Comparison of ENCODE assay signal across 10 cellular contexts in the genomic region with DNA sequence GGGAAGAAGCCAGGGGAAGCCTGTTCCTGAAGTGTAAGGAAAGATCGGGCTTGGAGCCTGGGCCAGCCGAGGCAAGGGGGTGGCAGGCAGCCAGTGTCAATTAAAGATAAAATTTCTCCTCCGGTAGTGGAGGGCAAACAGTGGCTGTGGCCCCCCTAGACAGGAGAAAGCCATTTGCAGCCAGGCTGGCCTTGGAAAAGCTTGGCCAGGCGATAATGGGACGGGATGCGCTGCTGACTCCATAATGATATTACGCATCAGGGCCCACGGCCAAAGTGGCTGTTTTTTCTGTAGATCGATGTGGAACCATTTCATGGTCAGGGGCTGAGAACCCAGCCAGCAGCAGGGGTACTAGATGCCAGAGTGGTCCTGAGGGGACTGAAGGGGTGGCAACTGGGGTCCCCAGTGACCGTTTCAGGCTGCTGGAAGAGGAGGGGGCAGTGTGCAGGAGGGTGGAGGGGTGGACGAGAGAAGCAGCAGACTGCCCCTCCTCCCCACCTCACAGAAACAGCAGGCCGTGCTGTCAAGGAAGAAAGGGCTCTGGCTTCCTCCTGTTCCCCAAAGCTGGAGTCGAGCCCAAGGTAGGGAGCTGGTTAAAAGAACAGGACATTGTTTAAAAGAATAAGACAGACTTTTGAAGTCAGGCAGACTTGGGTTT. TPM values are rescaled to one million over a fixed set of nuclear protein-coding genes. Genes with fewer than 3 reads are reported as not detected.
DNase-seq lines count a peak whose midpoint lies in the region; TF ChIP-seq lines count a peak whose summit lies in the region.
"Had no signal": no experiment of that assay in that cellular context is flagged by ENCODE, and none has a peak within 500 bp of the region (broad histone marks: within the 10 kb centered on the region; RNA-seq: fewer than 3 reads in every experiment).

No MANE protein-coding gene starts in this region.

- H3K27me3 ChIP-seq in esophagus squamous epithelium: no peaks in the 10 kb centered on the region

- peaks cover 0 to 33% (median 16%) of the 10 kb centered on the region in 3 donors for H3K4me1 ChIP-seq in esophagus squamous epithelium

- H3K9me3 ChIP-seq in esophagus squamous epithelium: no peaks in the 10 kb centered on the region

- H3K4me1 Mint-ChIP-seq in activated CD4-positive, alpha-beta T cell treated with anti-CD3 and anti-CD28 coated beads, Interleukin-2, amount 10 ng/mL, durations not matched to agents 24 days and 14 days: peaks cover 39% of the 10 kb centered on the region

- no peak for DNase-seq in activated CD4-positive, alpha-beta T cell treated with anti-CD3 and anti-CD28 coated beads, Interleukin-2, amount 10 ng/mL, durations not matched to agents 24 days and 14 days
- DNase-seq in activated CD4-positive, alpha-beta T cell treated with anti-CD3 and anti-CD28 coated beads for 48 hours: no peak
- peak; percentile 87 for DNase-seq in NCI-H446 treated with DMSO at 0.1 percent for 48 hours (lab: John Stamatoyannopoulos, UW)
- no peak for DNase-seq in esophagus squamous epithelium (lab: John Stamatoyannopoulos, UW)
- DNase-seq in retina: peak; percentile 70
- DNase-seq in CD1c-positive myeloid dendritic cell (ENCODE audit: extremely low spot score): no peak
- DNase-seq in NCI-H2081 treated with DMSO at 0.1 percent for 48 hours (lab: John Stamatoyannopoulos, UW): no peak
- DNase-seq in COR-L47 (lab: John Stamatoyannopoulos, UW): no peak
- DNase-seq: NCI-H345 had no signal

- no peaks in the 10 kb centered on the region for H3K9me3 Mint-ChIP-seq in activated CD4-positive, alpha-beta T cell treated with anti-CD3 and anti-CD28 coated beads, Interleukin-2, amount 10 ng/mL, durations not matched to agents 24 days and 14 days

- TF ChIP-seq CTCF in esophagus squamous epithelium (IDR thresholded peaks at IDR 0.05): no peak

- 35 to 59% methylated on average over 8 to 12 of the region's 13 CpGs for WGBS in esophagus squamous epithelium, 2 donors

- peak overlapping the region; percentile 27 to 62 (median 46) for H3K27ac ChIP-seq in esophagus squamous epithelium

- no peak overlapping the region for H3K4me3 ChIP-seq in esophagus squamous epithelium
- H3K4me3 ChIP-seq: lung had no signal

- intact Hi-C loops in activated CD4-positive, alpha-beta T cell treated with anti-CD3 and anti-CD28 coated beads, Interleukin-2, amount 10 ng/mL, durations not matched to agents 24 days and 14 days (cut with micrococcal nuclease): loop anchor here (5.0 to 10.0 kb wide), 3 partner anchors 343 to 639 kb away; a partner anchor contains a TSS
- intact Hi-C loops in esophagus squamous epithelium (cut with DNase I): no loop called here

- TF ChIP-seq POLR2A in esophagus squamous epithelium (IDR thresholded peaks at IDR 0.05): no peak

- H3K27ac Mint-ChIP-seq in activated CD4-positive, alpha-beta T cell treated with anti-CD3 and anti-CD28 coated beads, Interleukin-2, amount 10 ng/mL, durations not matched to agents 24 days and 14 days: peak overlapping the region; percentile 93

- H3K36me3 Mint-ChIP-seq in activated CD4-positive, alpha-beta T cell treated with anti-CD3 and anti-CD28 coated beads, Interleukin-2, amount 10 ng/mL, durations not matched to agents 24 days and 14 days (ENCODE audit: low read depth): peaks cover 4% of the 10 kb centered on the region

- H3K4me3 Mint-ChIP-seq in activated CD4-positive, alpha-beta T cell treated with anti-CD3 and anti-CD28 coated beads, Interleukin-2, amount 10 ng/mL, durations not matched to agents 24 days and 14 days: peak overlapping the region; percentile 74

- peaks cover 0 to 40% (median 8%) of the 10 kb centered on the region in 3 donors for H3K36me3 ChIP-seq in esophagus squamous epithelium

- H3K27me3 Mint-ChIP-seq in activated CD4-positive, alpha-beta T cell treated with anti-CD3 and anti-CD28 coated beads, Interleukin-2, amount 10 ng/mL, durations not matched to agents 24 days and 14 days: no peaks in the 10 kb centered on the region

RNA-seq across cellular contexts. Expression of a gene that starts 25.2 kb away (rescaled TPM):
- total RNA-seq in activated CD4-positive, alpha-beta T cell treated with anti-CD3 and anti-CD28 coated beads, Interleukin-2, amount 10 ng/mL, durations not matched to agents 24 days and 14 days: 19.5 and 20.0 TPM in 2 replicates
- 10 to 100 TPM in 1 of 4 donors, 1 to 10 TPM in 3; 4.2 to 10.9 (median 6.5) TPM for total RNA-seq in esophagus squamous epithelium

Comparison
In these comparisons a context has a peak if more than half of its experiments do, and no peak if none do; other contexts are left out.
1. DNase-seq: peak in NCI-H446 treated with DMSO at 0.1 percent for 48 hours (single experiment) and retina (single experiment); none in activated CD4-positive, alpha-beta T cell treated with anti-CD3 and anti-CD28 coated beads, Interleukin-2, amount 10 ng/mL, durations not matched to agents 24 days and 14 days (single experiment), activated CD4-positive, alpha-beta T cell treated with anti-CD3 and anti-CD28 coated beads for 48 hours (single experiment), esophagus squamous epithelium (single experiment), CD1c-positive myeloid dendritic cell (single experiment), NCI-H2081 treated with DMSO at 0.1 percent for 48 hours (single experiment) and COR-L47 (single experiment).